In genomic region chr3:14402304-14402811, GRCh38 we compare ENCODE assay signal across 8 cellular contexts. TPM values are rescaled to one million over a fixed set of nuclear protein-coding genes. Genes with fewer than 3 reads are reported as not detected.
DNase-seq lines count a peak whose midpoint lies in the region; TF ChIP-seq lines count a peak whose summit lies in the region.

SLC6A6 (plus strand) TSS chr3:14402606; CDS start chr3:14443635, 41,029 bp downstream.

- H3K79me1 ChIP-seq in H9 (ENCODE audit: insufficient read depth, low read depth, low read length, poor library complexity, severe bottlenecking): peaks cover 12% of the 10 kb centered on the region

- H3K27ac ChIP-seq in H9 (ENCODE audit: insufficient read length, low read depth, low read length) (no peak within 1 kb of the TSS), stomach (peak within 1 kb of the TSS; percentile 91 to 95 (median 93))

- peak within 1 kb of the TSS; percentile 90 to 100 (median 98) for H3K27ac Mint-ChIP-seq in H9
- peak within 1 kb of the TSS; percentile 99 for H3K27ac Mint-ChIP-seq in neural crest cell (ENCODE audit: unreplicated experiment)

- H3K79me2 ChIP-seq in H9 (ENCODE audit: insufficient read depth, low read length): peaks cover 36% of the 10 kb centered on the region; the same call in 1 of the 2 replicates

- H3K27me3 Mint-ChIP-seq in H9 (ENCODE audit: low read depth): peaks cover 10% of the 10 kb centered on the region; the same call in 1 of the 2 replicates
- no peaks in the 10 kb centered on the region for H3K27me3 Mint-ChIP-seq in neural crest cell (ENCODE audit: low read depth)

- no peaks in the 10 kb centered on the region for H3K27me3 ChIP-seq in H9 (ENCODE audit: insufficient read depth, low read length)
- H3K27me3 ChIP-seq in MG63: no peaks in the 10 kb centered on the region
- no peaks in the 10 kb centered on the region for H3K27me3 ChIP-seq in stomach

- H2AK5ac ChIP-seq in H9 (ENCODE audit: insufficient read length, low read length): no peak within 1 kb of the TSS

- peak within 1 kb of the TSS; percentile 11 for H4K5ac ChIP-seq in H9 (ENCODE audit: insufficient read length, low read depth, low read length)

- H2BK120ac ChIP-seq in H9 (ENCODE audit: low read depth, low read length, poor library complexity, severe bottlenecking): no peak within 1 kb of the TSS

- H2BK12ac ChIP-seq in H9 (ENCODE audit: insufficient read length, low read depth, low read length): no peak within 1 kb of the TSS

- no peak within 1 kb of the TSS for H3K23ac ChIP-seq in H9 (ENCODE audit: insufficient read length, low read depth, low read length)

- H4K91ac ChIP-seq in H9 (ENCODE audit: insufficient read length, low read depth, low read length): no peak within 1 kb of the TSS

- intact Hi-C loops in stomach (cut with DNase I; ENCODE audit: low total_unique reads): loop anchor here (10.0 kb wide), 1 partner anchor 52 kb away; no protein-coding TSS in a partner anchor

- peak within 1 kb of the TSS; percentile 83 for H3K4me2 ChIP-seq in H9 (ENCODE audit: insufficient read depth, insufficient read length, low read length)

- no peak within 1 kb of the TSS for H3T11ph ChIP-seq in H9 (ENCODE audit: low read length)

- H3K4me3 Mint-ChIP-seq in H9: peak within 1 kb of the TSS; percentile 95 to 100
- peak within 1 kb of the TSS; percentile 95 for H3K4me3 Mint-ChIP-seq in neural crest cell

- no peaks in the 10 kb centered on the region for H4K20me1 ChIP-seq in H9 (ENCODE audit: control insufficient read depth, insufficient read depth, insufficient read length)

- no CpG with 5 or more reads among the region's 59 CpGs for WGBS in H9 (ENCODE audit: extremely low coverage, insufficient read length, low lambda C conversion rate)
- 0 to 1% (median 1%) methylated on average over 12 to 59 of the region's 59 CpGs for WGBS in stomach, 5 donors

- H3K18ac ChIP-seq in H9 (ENCODE audit: insufficient read length, low read depth, low read length): peak within 1 kb of the TSS; percentile 92

- no peak within 1 kb of the TSS for H2BK20ac ChIP-seq in H9 (ENCODE audit: low read depth, low read length, poor library complexity, severe bottlenecking)

- H3K4me1 Mint-ChIP-seq in H9 (peaks cover 27 to 42% of the 10 kb centered on the region in 2 experiments), neural crest cell (peaks cover 32% of the 10 kb centered on the region)

- no peak within 1 kb of the TSS for H3K56ac ChIP-seq in H9 (ENCODE audit: insufficient read length, low read depth, low read length)

- no peak within 1 kb of the TSS for H2BK5ac ChIP-seq in H9 (ENCODE audit: insufficient read length, low read length)

- H2BK15ac ChIP-seq in H9 (ENCODE audit: low read depth, low read length): no peak within 1 kb of the TSS; the same call in 1 of the 2 replicates

- TF ChIP-seq CTCF in H9 (conservative IDR thresholded peaks at IDR 0.05): peak; percentile 72; the same call in 2 of the 3 replicates
- TF ChIP-seq CTCF in fibroblast of villous mesenchyme (IDR thresholded peaks at IDR 0.05; ENCODE audit: insufficient read depth, low read depth, low read length): peak; percentile 48
- TF ChIP-seq CTCF in neural crest cell (conservative IDR thresholded peaks at IDR 0.05): peak; percentile 61
- TF ChIP-seq CTCF in stomach (IDR thresholded peaks at IDR 0.05): peak in 4 of 7 experiments; percentile 18 to 79 (median 48)

- no peaks in the 10 kb centered on the region for H3K9me3 ChIP-seq in H9 (ENCODE audit: control insufficient read depth, low read depth, low read length)
- H3K9me3 ChIP-seq in MG63: no peaks in the 10 kb centered on the region
- H3K9me3 ChIP-seq in stomach: no peaks in the 10 kb centered on the region

- H3K4me3 ChIP-seq in MG63 (peak within 1 kb of the TSS; percentile 54), fibroblast of villous mesenchyme (ENCODE audit: low read depth, low read length) (peak within 1 kb of the TSS; percentile 85), stomach (peak within 1 kb of the TSS; percentile 61 to 87 (median 82))

- H2AFZ ChIP-seq in H9 (ENCODE audit: low read length): no peak within 1 kb of the TSS

- H4K8ac ChIP-seq in H9 (replicated peaks; ENCODE audit: insufficient read length, low read depth, low read length): no peak within 1 kb of the TSS

- H3K4ac ChIP-seq in H9 (ENCODE audit: low read depth, low read length): no peak within 1 kb of the TSS

- no peak for TF ChIP-seq POLR2A in stomach (IDR thresholded peaks at IDR 0.05)

- H3K36me3 Mint-ChIP-seq in H9 (ENCODE audit: insufficient read depth in 1 of 3, low read depth in 3 of 3): peaks cover 8 to 13% (median 10%) of the 10 kb centered on the region in 3 experiments
- H3K36me3 Mint-ChIP-seq in neural crest cell (ENCODE audit: low read depth): no peaks in the 10 kb centered on the region

- DNase-seq in GDM1 (lab: John Stamatoyannopoulos, UW) (peak; percentile 86), H9 (peak; percentile 97), MG63 (peak; percentile 79), SHP77 treated with DMSO at 0.1 percent for 48 hours (lab: John Stamatoyannopoulos, UW) (peak; percentile 90), fibroblast of villous mesenchyme (ENCODE audit: low read depth) (peak; percentile 96), neural crest cell (ENCODE audit: low read depth, low spot score) (peak; percentile 86), stomach (peak; percentile 98)
- peak; percentile 98 for DNase-seq in activated effector memory CD4-positive, alpha-beta T cell treated with anti-CD3 and anti-CD28 coated beads, Interleukin-2, amount 50 U/mL, for 16 hours

- H3K9me3 Mint-ChIP-seq in H9 (peaks cover 0 to 4% of the 10 kb centered on the region in 2 experiments; a peak in 1 of 5 replicates), neural crest cell (no peaks in the 10 kb centered on the region)

- peak within 1 kb of the TSS; percentile 96 for H3K14ac ChIP-seq in H9 (ENCODE audit: insufficient read depth, low read length)

- H3K4me1 ChIP-seq in H9 (ENCODE audit: insufficient read depth, low read length) (peaks cover 4% of the 10 kb centered on the region; the same call in 1 of the 2 replicates), stomach (peaks cover 39 to 65% (median 48%) of the 10 kb centered on the region in 4 donors)

- peaks cover 11% of the 10 kb centered on the region for H3K23me2 ChIP-seq in H9 (ENCODE audit: insufficient read length, low read depth, low read length, poor library complexity, severe bottlenecking)

- TF ChIP-seq EP300 in stomach (IDR thresholded peaks at IDR 0.05): no peak

- peak within 1 kb of the TSS; percentile 90 for H3K9ac ChIP-seq in H9 (ENCODE audit: extremely low read depth, insufficient read length, low read length)

- H3K36me3 ChIP-seq in MG63 (no peaks in the 10 kb centered on the region), stomach (peaks cover 0 to 3% (median under 1%) of the 10 kb centered on the region in 4 donors)

RNA-seq across cellular contexts. Expression of gene SLC6A6, which starts in this region (rescaled TPM):
- total RNA-seq in H9 (2021) (70.8 and 72.6 TPM in 2 replicates), fibroblast of villous mesenchyme (33.2 and 36.1 TPM in 2 replicates), neural crest cell (33.8 and 34.6 TPM in 2 replicates), stomach (10 to 100 TPM; 15.6 to 36.7 (median 28.0) TPM)
- total RNA-seq in MG63 (2014; rRNA removed; shearing (Covaris generic); ENCODE audit: low replicate concordance): 2.6 and 3.4 TPM in 2 replicates
- polyA plus RNA-seq in stomach: 1 to 10 TPM; 3.0 to 6.8 (median 4.9) TPM
